17 cellular contexts compared by ENCODE assay signal in genomic region chr9:10005206-10005605, GRCh38.
"Had no signal": no experiment of that assay in that cellular context is flagged by ENCODE, and none has a peak within 500 bp of the region (broad histone marks: within the 10 kb centered on the region; RNA-seq: fewer than 3 reads in every experiment).

No MANE protein-coding gene starts in this region.

- H3K27me3 Mint-ChIP-seq: activated naive CD8-positive, alpha-beta T cell treated with anti-CD3 and anti-CD28 coated beads for 36 hours; activated T-helper 17 cell treated with anti-CD3 and anti-CD28 coated beads, Interleukin-2, amount 50 U/mL, for 72 hours had no signal

- H3K4me3 Mint-ChIP-seq: activated naive CD8-positive, alpha-beta T cell treated with anti-CD3 and anti-CD28 coated beads for 36 hours; activated T-helper 17 cell treated with anti-CD3 and anti-CD28 coated beads, Interleukin-2, amount 50 U/mL, for 72 hours; nephron progenitor cell; T-helper 2 cell treated with Interferon-gamma antibody and Interleukin-4, amounts not matched to agents 5 μg/mL and 100 μg/mL, for 36 hours had no signal

- DNase-seq: activated CD4-positive, alpha-beta T cell treated with anti-CD3 and anti-CD28 coated beads, Interleukin-2, amount 50 U/mL, for 1 hour; activated naive CD4-positive, alpha-beta T cell; activated naive CD8-positive, alpha-beta T cell treated with anti-CD3 and anti-CD28 coated beads for 36 hours; head of caudate nucleus; left ventricle myocardium inferior; mammary epithelial cell; nephron progenitor cell; stimulated activated CD4-positive, alpha-beta T cell treated with anti-CD3 and anti-CD28 coated beads, Interleukin-2, amount 100 ng/mL, for 24 hours; stimulated activated naive CD4-positive, alpha-beta T cell treated with Interleukin-2 at 50 U/mL for 16 hours; thyroid gland had no signal

- ATAC-seq: activated CD4-positive, CD25-positive, alpha-beta regulatory T cell treated with anti-CD3 and anti-CD28 coated beads, Interleukin-2, amount 50 U/mL, for 24 hours; activated T-helper 17 cell treated with anti-CD3 and anti-CD28 coated beads, Interleukin-2, amount 50 U/mL, for 72 hours; body of pancreas had no signal

- H3K36me3 ChIP-seq: left ventricle myocardium inferior, right atrium auricular region, thyroid gland had no signal

- H3K27me3 ChIP-seq: body of pancreas, right atrium auricular region, thyroid gland had no signal

- H3K36me3 Mint-ChIP-seq: activated naive CD8-positive, alpha-beta T cell treated with anti-CD3 and anti-CD28 coated beads for 36 hours had no signal

- H3K9me3 Mint-ChIP-seq: activated naive CD8-positive, alpha-beta T cell treated with anti-CD3 and anti-CD28 coated beads for 36 hours; T-helper 2 cell treated with Interferon-gamma antibody and Interleukin-4, amounts not matched to agents 5 μg/mL and 100 μg/mL, for 36 hours had no signal

- H3K4me3 ChIP-seq: body of pancreas, left ventricle myocardium inferior, right atrium auricular region, thyroid gland had no signal

- H3K27ac Mint-ChIP-seq: activated naive CD8-positive, alpha-beta T cell treated with anti-CD3 and anti-CD28 coated beads for 36 hours; activated T-helper 17 cell treated with anti-CD3 and anti-CD28 coated beads, Interleukin-2, amount 50 U/mL, for 72 hours; nephron progenitor cell; progenitor cell of endocrine pancreas; T-helper 2 cell treated with Interferon-gamma antibody and Interleukin-4, amounts not matched to agents 5 μg/mL and 100 μg/mL, for 36 hours had no signal

- H3K4me1 Mint-ChIP-seq: activated naive CD8-positive, alpha-beta T cell treated with anti-CD3 and anti-CD28 coated beads for 36 hours; activated T-helper 17 cell treated with anti-CD3 and anti-CD28 coated beads, Interleukin-2, amount 50 U/mL, for 72 hours; nephron progenitor cell had no signal

- H3K9me3 ChIP-seq: body of pancreas, left ventricle myocardium inferior, right atrium auricular region, thyroid gland had no signal

- H3K4me1 ChIP-seq: body of pancreas, left ventricle myocardium inferior, right atrium auricular region, thyroid gland had no signal

- H3K27ac ChIP-seq: body of pancreas, epithelial cell of prostate, left ventricle myocardium inferior, right atrium auricular region, thyroid gland had no signal
